In genomic region chr11:848988-849824, GRCh38 we compare ENCODE assay signal across 8 cellular contexts. TPM values are rescaled to one million over a fixed set of nuclear protein-coding genes. Genes with fewer than 3 reads are reported as not detected.
DNase-seq lines count a peak whose midpoint lies in the region; ATAC-seq and TF ChIP-seq lines count a peak whose summit lies in the region.

No MANE protein-coding gene starts in this region.

- no peak overlapping the region for H3K27ac Mint-ChIP-seq in CD4-positive, alpha-beta memory T cell
- H3K27ac Mint-ChIP-seq in activated naive CD4-positive, alpha-beta T cell treated with anti-CD3 and anti-CD28 coated beads for 36 hours = no peak overlapping the region
- no peak overlapping the region for H3K27ac Mint-ChIP-seq in type B pancreatic cell

- H3K36me3 ChIP-seq in CD4-positive, alpha-beta memory T cell (ENCODE audit: insufficient read depth, low read length) = no peaks in the 10 kb centered on the region

- H3K4me1 Mint-ChIP-seq in CD4-positive, alpha-beta memory T cell = peaks cover 2 to 14% (median 6%) of the 10 kb centered on the region in 4 donors
- H3K4me1 Mint-ChIP-seq in activated naive CD4-positive, alpha-beta T cell treated with anti-CD3 and anti-CD28 coated beads for 36 hours (ENCODE audit: low read depth) = peaks cover 6% of the 10 kb centered on the region
- H3K4me1 Mint-ChIP-seq in type B pancreatic cell (ENCODE audit: unreplicated experiment) = peaks cover 9% of the 10 kb centered on the region

- CTCF ChIA-PET in CD4-positive, alpha-beta memory T cell (lab: Charles Lee; ENCODE audit: partially characterized antibody) = interaction anchor here (1.0 to 4.1 kb wide), 5 partner anchors 17 to 205 kb away, joined by 3 to 35 read pairs (median 3); partner anchors contain the start of gene RPLP2
- CTCF ChIA-PET in activated naive CD4-positive, alpha-beta T cell treated with anti-CD3 and anti-CD28 coated beads for 36 hours (lab: Charles Lee) = interaction anchor here (0.7 to 1.9 kb wide), 9 partner anchors 7 to 204 kb away, joined by 3 to 10 read pairs (median 3); no protein-coding TSS in a partner anchor

- H3K4me3 Mint-ChIP-seq in CD4-positive, alpha-beta memory T cell = peak overlapping the region; percentile 61 to 79 (median 74)
- H3K4me3 Mint-ChIP-seq in activated naive CD4-positive, alpha-beta T cell treated with anti-CD3 and anti-CD28 coated beads for 36 hours = peak overlapping the region; percentile 60
- peak overlapping the region; percentile 72 for H3K4me3 Mint-ChIP-seq in type B pancreatic cell

- H3K36me3 Mint-ChIP-seq in CD4-positive, alpha-beta memory T cell = no peaks in the 10 kb centered on the region
- H3K36me3 Mint-ChIP-seq in activated naive CD4-positive, alpha-beta T cell treated with anti-CD3 and anti-CD28 coated beads for 36 hours (ENCODE audit: low read depth) = no peaks in the 10 kb centered on the region
- H3K36me3 Mint-ChIP-seq in type B pancreatic cell = no peaks in the 10 kb centered on the region

- no peak for ATAC-seq in GM21381 (IDR thresholded peaks at IDR 0.05; ENCODE audit: unreplicated experiment)

- H3K27ac ChIP-seq in CD4-positive, alpha-beta memory T cell (ENCODE audit: low read depth, low read length) = no peak overlapping the region

- intact Hi-C loops in CD4-positive, alpha-beta memory T cell (cut with micrococcal nuclease) = no loop called here
- intact Hi-C loops in activated naive CD4-positive, alpha-beta T cell treated with anti-CD3 and anti-CD28 coated beads for 36 hours (cut with micrococcal nuclease) = loop anchor here (1.0 kb wide), 1 partner anchor 202 kb away; no protein-coding TSS in a partner anchor

- H3K9me3 Mint-ChIP-seq in CD4-positive, alpha-beta memory T cell = no peaks in the 10 kb centered on the region
- H3K9me3 Mint-ChIP-seq in activated naive CD4-positive, alpha-beta T cell treated with anti-CD3 and anti-CD28 coated beads for 36 hours = no peaks in the 10 kb centered on the region
- no peaks in the 10 kb centered on the region for H3K9me3 Mint-ChIP-seq in type B pancreatic cell

- DNase-seq in CD4-positive, alpha-beta memory T cell = no peak
- no peak for DNase-seq in Jurkat, Clone E6-1 (ENCODE audit: low read depth, low spot score)
- DNase-seq in activated naive CD4-positive, alpha-beta T cell treated with anti-CD3 and anti-CD28 coated beads for 36 hours = peak; percentile 30
- DNase-seq in iPS-NIHi7 (ENCODE audit: extremely low spot score) (peak; percentile 91), type B pancreatic cell (ENCODE audit: extremely low spot score, unreplicated experiment) (peak; percentile 85), SHP77 treated with DMSO at 0.1 percent for 48 hours (lab: John Stamatoyannopoulos, UW) (no peak), A172 (ENCODE audit: low spot score) (no peak)

- no peaks in the 10 kb centered on the region for H3K9me3 ChIP-seq in CD4-positive, alpha-beta memory T cell (ENCODE audit: control insufficient read depth in 1 of 2, low read length in 2 of 2)

- H3K27me3 ChIP-seq in CD4-positive, alpha-beta memory T cell (ENCODE audit: insufficient read depth, low read length) = peaks cover 10% of the 10 kb centered on the region

- POLR2A ChIA-PET in CD4-positive, alpha-beta memory T cell (lab: Charles Lee; ENCODE audit: partially characterized antibody) = interaction anchor here (1.0 kb wide), 2 partner anchors 61 to 202 kb away, joined by 3 to 6 read pairs; no protein-coding TSS in a partner anchor

- H3K4me1 ChIP-seq in CD4-positive, alpha-beta memory T cell (ENCODE audit: insufficient read depth, low read length) = peaks cover 10% of the 10 kb centered on the region

- H3K4me3 ChIP-seq in CD4-positive, alpha-beta memory T cell (ENCODE audit: low read length in 2 of 2) = peak overlapping the region in 1 of 2 donors; percentile 24
- H3K4me3 ChIP-seq in Jurkat, Clone E6-1 (ENCODE audit: low read length) = peak overlapping the region; percentile 46

- H3K27me3 Mint-ChIP-seq in CD4-positive, alpha-beta memory T cell = peaks cover 4% of the 10 kb centered on the region in 2 donors
- peaks cover 5% of the 10 kb centered on the region for H3K27me3 Mint-ChIP-seq in activated naive CD4-positive, alpha-beta T cell treated with anti-CD3 and anti-CD28 coated beads for 36 hours (ENCODE audit: low read depth)
- H3K27me3 Mint-ChIP-seq in type B pancreatic cell = peaks cover 3% of the 10 kb centered on the region

- no peak for TF ChIP-seq CTCF in type B pancreatic cell (conservative IDR thresholded peaks at IDR 0.05)

RNA-seq across cellular contexts. Expression of gene TSPAN4, which starts 6.6 kb away (rescaled TPM):
- 1 to 10 TPM; 5.3 to 5.8 TPM for total RNA-seq in CD4-positive, alpha-beta memory T cell
- 1 to 10 TPM; 1.8 to 3.5 TPM for polyA plus RNA-seq in CD4-positive, alpha-beta memory T cell
- 15.9 TPM for polyA plus RNA-seq in Jurkat, Clone E6-1 (2012; ENCODE audit: insufficient read depth, insufficient read length)
- total RNA-seq in activated naive CD4-positive, alpha-beta T cell treated with anti-CD3 and anti-CD28 coated beads for 36 hours = 1 to 10 TPM; 5.0 to 6.3 TPM
- 12.8 and 43.2 TPM in 2 replicates for total RNA-seq in type B pancreatic cell (ENCODE audit: low replicate concordance)
- 195 and 210 TPM in 2 replicates for total RNA-seq in A172 (2014; rRNA removed; shearing (Covaris generic))

RNA-seq across cellular contexts. Expression of gene POLR2L, which starts 6.9 kb away (rescaled TPM):
- 10 to 100 TPM; 55.8 to 56.2 TPM for total RNA-seq in CD4-positive, alpha-beta memory T cell
- 100 to 1,000 TPM in 1 of 2 donors, 10 to 100 TPM in 1; 83.7 to 108 TPM for polyA plus RNA-seq in CD4-positive, alpha-beta memory T cell
- 199 TPM for polyA plus RNA-seq in Jurkat, Clone E6-1 (2012; ENCODE audit: insufficient read depth, insufficient read length)
- total RNA-seq in activated naive CD4-positive, alpha-beta T cell treated with anti-CD3 and anti-CD28 coated beads for 36 hours = 10 to 100 TPM; 68.1 to 68.2 TPM
- total RNA-seq in type B pancreatic cell (ENCODE audit: low replicate concordance) = 106 and 134 TPM in 2 replicates
- total RNA-seq in A172 (2014; rRNA removed; shearing (Covaris generic)) = 132 and 157 TPM in 2 replicates

RNA-seq across cellular contexts. Expression of gene CD151, which starts 16.5 kb away (rescaled TPM):
- 10 to 100 TPM; 20.7 to 23.4 TPM for total RNA-seq in CD4-positive, alpha-beta memory T cell
- polyA plus RNA-seq in CD4-positive, alpha-beta memory T cell = 10 to 100 TPM in 1 of 2 donors, 1 to 10 TPM in 1; 9.7 to 24.8 TPM
- polyA plus RNA-seq in Jurkat, Clone E6-1 (2012; ENCODE audit: insufficient read depth, insufficient read length) = 42.3 TPM
- total RNA-seq in activated naive CD4-positive, alpha-beta T cell treated with anti-CD3 and anti-CD28 coated beads for 36 hours = 10 to 100 TPM; 16.3 to 18.1 TPM
- 126 and 128 TPM in 2 replicates for total RNA-seq in type B pancreatic cell (ENCODE audit: low replicate concordance)
- total RNA-seq in A172 (2014; rRNA removed; shearing (Covaris generic)) = 892 and 998 TPM in 2 replicates

RNA-seq across cellular contexts. Expression of gene CRACR2B, which starts 21.5 kb away (rescaled TPM):
- under 1 TPM in 1 of 2 experiments, not detected in 1; 0.55 TPM for total RNA-seq in CD4-positive, alpha-beta memory T cell
- not detected for polyA plus RNA-seq in CD4-positive, alpha-beta memory T cell
- polyA plus RNA-seq in Jurkat, Clone E6-1 (2012; ENCODE audit: insufficient read depth, insufficient read length) = 6.5 TPM
- total RNA-seq in activated naive CD4-positive, alpha-beta T cell treated with anti-CD3 and anti-CD28 coated beads for 36 hours = under 1 TPM; 0.32 to 0.41 TPM
- 10.3 and 19.3 TPM in 2 replicates for total RNA-seq in type B pancreatic cell (ENCODE audit: low replicate concordance)
- total RNA-seq in A172 (2014; rRNA removed; shearing (Covaris generic)) = not detected in 2 replicates

RNA-seq across cellular contexts. Expression of gene PNPLA2, which starts 30.5 kb away (rescaled TPM):
- 100 to 1,000 TPM; 200 to 201 TPM for total RNA-seq in CD4-positive, alpha-beta memory T cell
- polyA plus RNA-seq in CD4-positive, alpha-beta memory T cell = 10 to 100 TPM; 12.2 to 35.2 TPM
- polyA plus RNA-seq in Jurkat, Clone E6-1 (2012; ENCODE audit: insufficient read depth, insufficient read length) = 62.6 TPM
- total RNA-seq in activated naive CD4-positive, alpha-beta T cell treated with anti-CD3 and anti-CD28 coated beads for 36 hours = 10 to 100 TPM; 15.5 to 22.6 TPM
- 47.8 and 55.6 TPM in 2 replicates for total RNA-seq in type B pancreatic cell (ENCODE audit: low replicate concordance)
- total RNA-seq in A172 (2014; rRNA removed; shearing (Covaris generic)) = 17.0 and 33.8 TPM in 2 replicates

Comparison
In these comparisons a context has a peak if more than half of its experiments do, and no peak if none do; other contexts are left out.
1. DNase-seq: peak in activated naive CD4-positive, alpha-beta T cell treated with anti-CD3 and anti-CD28 coated beads for 36 hours (single experiment), iPS-NIHi7 (single experiment) and type B pancreatic cell (single experiment); none in CD4-positive, alpha-beta memory T cell (0 of 5), Jurkat, Clone E6-1 (single experiment), SHP77 treated with DMSO at 0.1 percent for 48 hours (single experiment) and A172 (single experiment).
2. Peak in every context shown above with its lines, with median percentiles within 50 percentile points of each other: H3K4me3 Mint-ChIP-seq.